Comparison of ENCODE assay signal across 8 cellular contexts in genomic region chr17:77409282-77410161, GRCh38.
DNase-seq lines count a peak whose midpoint lies in the region; ATAC-seq, FAIRE-seq and TF ChIP-seq lines count a peak whose summit lies in the region.

No MANE protein-coding gene starts in this region.

- BruUV-seq in IMR-90 (replicated peaks; lab: Mats Ljungman, UMichigan) (no TSS peak), PC-9 (replicated peaks; lab: Mats Ljungman, UMichigan) (no TSS peak)

- H3K4me1 ChIP-seq in IMR-90 (ENCODE audit: control insufficient read depth, insufficient read depth, low read length) = peaks cover 62% of the 10 kb centered on the region
- H3K4me1 ChIP-seq in astrocyte (ENCODE audit: insufficient read depth, low read length) = peaks cover 67% of the 10 kb centered on the region
- H3K4me1 ChIP-seq in PC-9 (replicated peaks; ENCODE audit: insufficient read depth) = no peaks in the 10 kb centered on the region

- 0 out of 2 replicates have a peak overlapping the region, but pooled peaks have one; percentile 24 for H2BK20ac ChIP-seq in IMR-90 (ENCODE audit: low read depth, low read length)

- H3K9me3 ChIP-seq in IMR-90 (ENCODE audit: control insufficient read depth, insufficient read depth, low read length) = 0 out of 2 replicates have a peak, but pooled peaks cover 4% of the 10 kb centered on the region
- H3K9me3 ChIP-seq in astrocyte (ENCODE audit: insufficient read depth, low read depth, low read length) = no peaks in the 10 kb centered on the region
- no peaks in the 10 kb centered on the region for H3K9me3 ChIP-seq in PC-9 (ENCODE audit: insufficient read depth, low read depth)

- H3K27ac ChIP-seq in IMR-90 (ENCODE audit: insufficient read depth, low read length) = peak overlapping the region; percentile 58
- peak overlapping the region; percentile 47 for H3K27ac ChIP-seq in astrocyte (ENCODE audit: low read depth, low read length)
- H3K27ac ChIP-seq in PC-9 = no peak overlapping the region

- peaks cover 36% of the 10 kb centered on the region for H4K20me1 ChIP-seq in IMR-90 (ENCODE audit: insufficient read depth, low read length)
- peaks cover 22% of the 10 kb centered on the region for H4K20me1 ChIP-seq in astrocyte (ENCODE audit: insufficient read depth, low read length)
- H4K20me1 ChIP-seq in PC-9 (ENCODE audit: insufficient read depth) = peaks cover 4% of the 10 kb centered on the region; the same call in 1 of the 2 replicates

- no peaks in the 10 kb centered on the region for H3K9me2 ChIP-seq in PC-9 (ENCODE audit: insufficient read depth)

- peak overlapping the region; percentile 72; the same call in 1 of the 2 replicates for H3K14ac ChIP-seq in IMR-90 (replicated peaks; ENCODE audit: low read depth, low read length)

- dilution Hi-C loops in IMR-90 (cut with HindIII; ENCODE audit: low sequenced_read_pairs, unreplicated experiment) = no loop called here

- peaks cover 5% of the 10 kb centered on the region; the same call in 1 of the 2 replicates for H3F3A ChIP-seq in PC-9 (ENCODE audit: insufficient read depth, low read depth)

- H3K4ac ChIP-seq in IMR-90 (ENCODE audit: low read depth, low read length) = peak overlapping the region; percentile 88

- H3K9me3 Mint-ChIP-seq in astrocyte (ENCODE audit: unreplicated experiment) = peaks cover 2% of the 10 kb centered on the region
- H3K9me3 Mint-ChIP-seq in stimulated activated naive CD8-positive, alpha-beta T cell treated with anti-CD3 and anti-CD28 coated beads, Interleukin-15, amount 100 ng/mL, for 72 hours = no peaks in the 10 kb centered on the region

- no peak overlapping the region for H3K56ac ChIP-seq in IMR-90 (ENCODE audit: extremely low read depth, insufficient read depth, low read length)

- H3K4me3 ChIP-seq in IMR-90 (ENCODE audit: insufficient read depth, low read depth, low read length) = no peak overlapping the region
- no peak overlapping the region for H3K4me3 ChIP-seq in astrocyte (ENCODE audit: insufficient read depth, low read depth, low read length)
- no peak overlapping the region for H3K4me3 ChIP-seq in PC-9

- H2BK5ac ChIP-seq in IMR-90 (ENCODE audit: low read depth, low read length, poor library complexity, severe bottlenecking) = peak overlapping the region; percentile 68

- H4K91ac ChIP-seq in IMR-90 (ENCODE audit: insufficient read depth, low read depth, low read length) = peak overlapping the region; percentile 89

- H3K27me3 ChIP-seq in IMR-90 (ENCODE audit: control insufficient read depth, insufficient read depth, low read length) (no peaks in the 10 kb centered on the region), astrocyte (ENCODE audit: insufficient read depth, low read length) (no peaks in the 10 kb centered on the region), PC-9 (ENCODE audit: insufficient read depth, low read depth) (no peaks in the 10 kb centered on the region)

- H2AK9ac ChIP-seq in IMR-90 (replicated peaks; ENCODE audit: low read depth, low read length, poor library complexity) = peak overlapping the region; percentile 58

- peaks cover 40% of the 10 kb centered on the region for H3K36me3 ChIP-seq in IMR-90 (ENCODE audit: control insufficient read depth, insufficient read depth, low read length)
- H3K36me3 ChIP-seq in astrocyte (ENCODE audit: insufficient read depth, low read length) = peaks cover 2% of the 10 kb centered on the region
- H3K36me3 ChIP-seq in PC-9 (ENCODE audit: low read depth) = no peaks in the 10 kb centered on the region

- TF ChIP-seq RAD21 in IMR-90 (IDR thresholded peaks at IDR 0.05; ENCODE audit: low read length) = no peak

- H3K79me2 ChIP-seq in astrocyte (ENCODE audit: insufficient read depth, low read length) = peaks cover 97% of the 10 kb centered on the region
- H3K79me2 ChIP-seq in PC-9 (ENCODE audit: low read depth) = peaks cover 4% of the 10 kb centered on the region; the same call in 1 of the 2 replicates

- H3K4me3 Mint-ChIP-seq in astrocyte (ENCODE audit: unreplicated experiment) = no peak overlapping the region
- H3K4me3 Mint-ChIP-seq in stimulated activated naive CD8-positive, alpha-beta T cell treated with anti-CD3 and anti-CD28 coated beads, Interleukin-15, amount 100 ng/mL, for 72 hours = peak overlapping the region; percentile 75 to 84

- H3K23ac ChIP-seq in IMR-90 (ENCODE audit: low read depth, low read length) = peak overlapping the region; percentile 93

- no peaks in the 10 kb centered on the region for H3K27me3 Mint-ChIP-seq in astrocyte (ENCODE audit: low read depth, unreplicated experiment)
- no peaks in the 10 kb centered on the region for H3K27me3 Mint-ChIP-seq in stimulated activated naive CD8-positive, alpha-beta T cell treated with anti-CD3 and anti-CD28 coated beads, Interleukin-15, amount 100 ng/mL, for 72 hours

- intact Hi-C loops in IMR-90 (cut with micrococcal nuclease) (loop anchor here (5.0 kb wide), 1 partner anchor 32 kb away; no protein-coding TSS in a partner anchor), PC-9 (cut with micrococcal nuclease; ENCODE audit: unreplicated experiment) (no loop called here)

- H3K4me2 ChIP-seq in IMR-90 (ENCODE audit: low read depth, low read length) (no peak overlapping the region), astrocyte (ENCODE audit: low read length) (peak overlapping the region; percentile 64), PC-9 (no peak overlapping the region)

- H2AK5ac ChIP-seq in IMR-90 (ENCODE audit: low read depth, low read length) = peak overlapping the region; percentile 99

- H2BK15ac ChIP-seq in IMR-90 (ENCODE audit: low read depth, low read length) = peak overlapping the region; percentile 58; the same call in 1 of the 3 replicates

- H3K9ac ChIP-seq in IMR-90 (ENCODE audit: low read depth, low read length) = peak overlapping the region; percentile 30
- peak overlapping the region; percentile 68 for H3K9ac ChIP-seq in astrocyte (ENCODE audit: low read length)

- peaks cover 31% of the 10 kb centered on the region for H3K9me1 ChIP-seq in IMR-90 (ENCODE audit: insufficient read depth, low read length)

- H4K8ac ChIP-seq in IMR-90 (ENCODE audit: low read depth in 2 of 2, low read length in 2 of 2) = peak overlapping the region; percentile 62 to 80; a peak in 2 of 4 replicates

- in situ Hi-C loops in IMR-90 (cut with MboI; ENCODE audit: low sequenced_read_pairs) = no loop called here

- peak; percentile 58 for DNase-seq in IMR-90
- peak; percentile 83 for DNase-seq in astrocyte (ENCODE audit: low read depth)
- DNase-seq in islet precursor cell = peak; percentile 94
- peak in 1 of 2 donors; percentile 61 for DNase-seq in stimulated activated naive CD8-positive, alpha-beta T cell treated with anti-CD3 and anti-CD28 coated beads, Interleukin-15, amount 100 ng/mL, for 72 hours
- no peak for DNase-seq in 8988T
- DNase-seq in PC-9 = no peak
- DNase-seq in RKO (ENCODE audit: low spot score) = no peak

- H3K79me1 ChIP-seq in IMR-90 (ENCODE audit: low read depth in 1 of 2, low read length in 2 of 2) = peaks cover 29 to 81% of the 10 kb centered on the region in 2 experiments

- no peak overlapping the region; the same call in 1 of the 2 replicates for H4K5ac ChIP-seq in IMR-90 (ENCODE audit: low read depth, low read length)

- no peak overlapping the region for H3K27ac Mint-ChIP-seq in astrocyte (ENCODE audit: unreplicated experiment)
- H3K27ac Mint-ChIP-seq in stimulated activated naive CD8-positive, alpha-beta T cell treated with anti-CD3 and anti-CD28 coated beads, Interleukin-15, amount 100 ng/mL, for 72 hours = peak overlapping the region; percentile 55 to 77

- CTCF ChIA-PET in IMR-90 (lab: Yijun Ruan, JAX) = no interaction called here
- CTCF ChIA-PET in PC-9 (lab: Charles Lee) = no interaction called here

- peak; percentile 43 for ATAC-seq in IMR-90 (ENCODE audit: low read depth)
- peak; percentile 76 for ATAC-seq in stimulated activated naive CD8-positive, alpha-beta T cell treated with anti-CD3 and anti-CD28 coated beads, Interleukin-15, amount 100 ng/mL, for 72 hours
- no peak for ATAC-seq in HG03175 (IDR thresholded peaks at IDR 0.05; ENCODE audit: unreplicated experiment)

- no peak overlapping the region; the same call in 1 of the 2 replicates for H3K18ac ChIP-seq in IMR-90 (ENCODE audit: low read depth, low read length)

- peak overlapping the region; percentile 70 for H2BK120ac ChIP-seq in IMR-90 (ENCODE audit: low read depth, low read length)

- H3K4me1 Mint-ChIP-seq in astrocyte (ENCODE audit: low read depth, unreplicated experiment) = peaks cover 47% of the 10 kb centered on the region
- peaks cover 89% of the 10 kb centered on the region for H3K4me1 Mint-ChIP-seq in stimulated activated naive CD8-positive, alpha-beta T cell treated with anti-CD3 and anti-CD28 coated beads, Interleukin-15, amount 100 ng/mL, for 72 hours

- TF ChIP-seq POLR2A in IMR-90 (IDR thresholded peaks at IDR 0.05; ENCODE audit: low read depth, low read length) = no peak

- no peak overlapping the region for H2AFZ ChIP-seq in IMR-90 (replicated peaks; ENCODE audit: low read length, poor library complexity)
- H2AFZ ChIP-seq in astrocyte (ENCODE audit: low read depth, low read length) = no peak overlapping the region
- no peak overlapping the region for H2AFZ ChIP-seq in PC-9

- POLR2A ChIA-PET in IMR-90 (lab: Charles Lee; ENCODE audit: unreplicated experiment) (no interaction called here), PC-9 (lab: Charles Lee; ENCODE audit: unreplicated experiment) (interaction anchor here (0.6 kb wide), 1 partner anchor 1035 kb away, joined by 9 read pairs; no protein-coding TSS in a partner anchor)

- H3K36me3 Mint-ChIP-seq in astrocyte (ENCODE audit: low read depth, unreplicated experiment) = peaks cover 14% of the 10 kb centered on the region

- no peak for FAIRE-seq in astrocyte (lab: Jason Lieb, UNC)

- TF ChIP-seq CTCF in IMR-90 (conservative IDR thresholded peaks at IDR 0.05; ENCODE audit: low read depth, low read length) (no peak), astrocyte (IDR thresholded peaks at IDR 0.05; ENCODE audit: insufficient read depth, low read depth, low read length) (no peak), PC-9 (conservative IDR thresholded peaks at IDR 0.05) (no peak)

- 74% methylated on average over 10 of the region's 34 CpGs; no CpG with 5 or more reads in 1 of the 2 experiments for WGBS in IMR-90 (ENCODE audit: extremely low coverage in 2 of 2, insufficient read length in 1 of 2), 2 experiments

TF ChIP-seq in IMR-90, 13 proteins besides CTCF, POLR2A, EP300 and RAD21 (continues in another document):
- no peak for TF ChIP-seq SMC3 (IDR thresholded peaks at IDR 0.05; ENCODE audit: low read depth, low read length)
- no peak for TF ChIP-seq NFE2L2 (IDR thresholded peaks at IDR 0.05; ENCODE audit: low read depth, low read length)
- TF ChIP-seq FOS (IDR thresholded peaks at IDR 0.05; ENCODE audit: low read depth, low read length) = no peak
- no peak for TF ChIP-seq MXI1 (IDR thresholded peaks at IDR 0.05; ENCODE audit: borderline replicate concordance, low read depth, low read length)
- TF ChIP-seq CHD1 (IDR thresholded peaks at IDR 0.05; ENCODE audit: low read depth, low read length) = no peak
- TF ChIP-seq MAZ (IDR thresholded peaks at IDR 0.05; ENCODE audit: borderline replicate concordance, low read depth, low read length) = no peak
- TF ChIP-seq MAFK (IDR thresholded peaks at IDR 0.05; ENCODE audit: low read depth, low read length) = no peak
- no peak for TF ChIP-seq BHLHE40 (IDR thresholded peaks at IDR 0.05; ENCODE audit: low read depth, low read length)
- TF ChIP-seq CEBPB (IDR thresholded peaks at IDR 0.05; ENCODE audit: low read depth, low read length) = no peak

Comparison
In these comparisons a context has a peak if more than half of its experiments do, and no peak if none do; other contexts are left out.
1. DNase-seq: peak in IMR-90 (single experiment), astrocyte (single experiment) and islet precursor cell (single experiment); none in 8988T (single experiment), PC-9 (0 of 2) and RKO (single experiment).